Comparison of ENCODE assay signal across 10 cellular contexts in genomic region chr22:46076651-46077339, GRCh38.
DNase-seq lines count a peak whose midpoint lies in the region; ATAC-seq and TF ChIP-seq lines count a peak whose summit lies in the region.
"Had no signal": no experiment of that assay in that cellular context is flagged by ENCODE, and none has a peak within 500 bp of the region (broad histone marks: within the 10 kb centered on the region; RNA-seq: fewer than 3 reads in every experiment).

No MANE protein-coding gene starts in this region.

- TF ChIP-seq CTCF in lung (IDR thresholded peaks at IDR 0.05; ENCODE audit: control extremely low read depth, extremely low read depth), result no peak
- no peak for TF ChIP-seq CTCF in vagina (IDR thresholded peaks at IDR 0.05)

- WGBS in lung, 2 donors, result 36 to 68% methylated on average over 23 of the region's 23 CpGs

- H3K36me3 ChIP-seq in lung (ENCODE audit: control insufficient read depth in 2 of 2, insufficient read depth in 2 of 2, low read length in 2 of 2) (peaks cover 0 to 7% of the 10 kb centered on the region in 2 donors), vagina (no peaks in the 10 kb centered on the region)

- ATAC-seq in activated naive CD4-positive, alpha-beta T cell treated with anti-CD3 and anti-CD28 coated beads, Interleukin-2, amount 50 U/mL, for 72 hours, result no peak
- ATAC-seq in lung (ENCODE audit: insufficient read depth, low FRiP score) (no peak), GM18870 (IDR thresholded peaks at IDR 0.05; ENCODE audit: unreplicated experiment) (no peak), HG03354 (IDR thresholded peaks at IDR 0.05; ENCODE audit: poor library complexity, severe bottlenecking, unreplicated experiment) (no peak)

- TF ChIP-seq POLR2A in vagina (IDR thresholded peaks at IDR 0.05), result peak in 1 of 2 donors; percentile 25

- H3K27me3 ChIP-seq in lung (ENCODE audit: control insufficient read depth, insufficient read depth), result no peaks in the 10 kb centered on the region
- H3K27me3 ChIP-seq in vagina, result no peaks in the 10 kb centered on the region

- H3K4me3 Mint-ChIP-seq in activated naive CD4-positive, alpha-beta T cell treated with anti-CD3 and anti-CD28 coated beads, Interleukin-2, amount 10 ng/mL, durations not matched to agents 7 days and 5 days, result no peak overlapping the region

- H3K27ac Mint-ChIP-seq in activated naive CD4-positive, alpha-beta T cell treated with anti-CD3 and anti-CD28 coated beads, Interleukin-2, amount 10 ng/mL, durations not matched to agents 7 days and 5 days, result no peak overlapping the region
- peak overlapping the region in 1 of 2 donors; percentile 67 for H3K27ac Mint-ChIP-seq in activated naive CD4-positive, alpha-beta T cell treated with anti-CD3 and anti-CD28 coated beads, Interleukin-2, amount 50 U/mL, for 72 hours
- H3K27ac Mint-ChIP-seq: CD4-positive, CD25-positive, alpha-beta regulatory T cell had no signal

- intact Hi-C loops in vagina (cut with DNase I), result loop anchor here (10.0 kb wide), 1 partner anchor 72 kb away; no protein-coding TSS in a partner anchor

- H3K9me3 ChIP-seq in lung (ENCODE audit: control insufficient read depth in 2 of 2, insufficient read depth in 1 of 2, low read length in 1 of 2), result no peaks in the 10 kb centered on the region
- H3K9me3 ChIP-seq in vagina, result no peaks in the 10 kb centered on the region

- CTCF ChIA-PET in activated naive CD4-positive, alpha-beta T cell treated with anti-CD3 and anti-CD28 coated beads, Interleukin-2, amount 10 ng/mL, durations not matched to agents 7 days and 5 days (lab: Charles Lee), result no interaction called here

- no peak overlapping the region for H3K4me3 ChIP-seq in lung
- peak overlapping the region; percentile 82 to 95 for H3K4me3 ChIP-seq in vagina

- H3K27me3 Mint-ChIP-seq in activated naive CD4-positive, alpha-beta T cell treated with anti-CD3 and anti-CD28 coated beads, Interleukin-2, amount 10 ng/mL, durations not matched to agents 7 days and 5 days, result peaks cover 4% of the 10 kb centered on the region
- H3K27me3 Mint-ChIP-seq: CD4-positive, CD25-positive, alpha-beta regulatory T cell had no signal

- H3K27ac ChIP-seq in lung (ENCODE audit: low read depth in 1 of 2, low read length in 1 of 2), result peak overlapping the region; percentile 91 to 95
- peak overlapping the region; percentile 100 for H3K27ac ChIP-seq in vagina

- peaks cover 48% of the 10 kb centered on the region for H3K4me1 Mint-ChIP-seq in activated naive CD4-positive, alpha-beta T cell treated with anti-CD3 and anti-CD28 coated beads, Interleukin-2, amount 10 ng/mL, durations not matched to agents 7 days and 5 days

- peak; percentile 14 for DNase-seq in activated naive CD4-positive, alpha-beta T cell treated with anti-CD3 and anti-CD28 coated beads, Interleukin-2, amount 10 ng/mL, durations not matched to agents 7 days and 5 days
- DNase-seq in activated naive CD4-positive, alpha-beta T cell treated with anti-CD3 and anti-CD28 coated beads, Interleukin-2, amount 50 U/mL, for 72 hours (ENCODE audit: low spot score in 2 of 2), result no peak
- peak; percentile 62 for DNase-seq in dermis blood vessel endothelial cell
- DNase-seq in lung (ENCODE audit: low spot score), result peak; percentile 57
- no peak for DNase-seq in vagina (ENCODE audit: extremely low spot score in 2 of 2)
- DNase-seq in NCI-H526 (lab: John Stamatoyannopoulos, UW), result no peak
- DNase-seq: CD4-positive, CD25-positive, alpha-beta regulatory T cell; NCI-H2029 had no signal

- H3K4me1 ChIP-seq in lung (ENCODE audit: control insufficient read depth in 2 of 2, insufficient read depth in 2 of 2, low read length in 2 of 2) (peaks cover 17 to 29% of the 10 kb centered on the region in 2 donors), vagina (peaks cover 67% of the 10 kb centered on the region)

- H3K36me3 Mint-ChIP-seq in activated naive CD4-positive, alpha-beta T cell treated with anti-CD3 and anti-CD28 coated beads, Interleukin-2, amount 10 ng/mL, durations not matched to agents 7 days and 5 days, result peaks cover 19% of the 10 kb centered on the region
- peaks cover 0 to 4% of the 10 kb centered on the region in 2 donors for H3K36me3 Mint-ChIP-seq in activated naive CD4-positive, alpha-beta T cell treated with anti-CD3 and anti-CD28 coated beads, Interleukin-2, amount 50 U/mL, for 72 hours
- H3K36me3 Mint-ChIP-seq: CD4-positive, CD25-positive, alpha-beta regulatory T cell had no signal

- no peaks in the 10 kb centered on the region for H3K9me3 Mint-ChIP-seq in activated naive CD4-positive, alpha-beta T cell treated with anti-CD3 and anti-CD28 coated beads, Interleukin-2, amount 10 ng/mL, durations not matched to agents 7 days and 5 days
- H3K9me3 Mint-ChIP-seq in activated naive CD4-positive, alpha-beta T cell treated with anti-CD3 and anti-CD28 coated beads, Interleukin-2, amount 50 U/mL, for 72 hours, result no peaks in the 10 kb centered on the region
- H3K9me3 Mint-ChIP-seq: CD4-positive, CD25-positive, alpha-beta regulatory T cell had no signal

Comparison
In these comparisons a context has a peak if more than half of its experiments do, and no peak if none do; other contexts are left out.
1. DNase-seq: peak in activated naive CD4-positive, alpha-beta T cell treated with anti-CD3 and anti-CD28 coated beads, Interleukin-2, amount 10 ng/mL, durations not matched to agents 7 days and 5 days (single experiment), dermis blood vessel endothelial cell (single experiment) and lung (single experiment); none in activated naive CD4-positive, alpha-beta T cell treated with anti-CD3 and anti-CD28 coated beads, Interleukin-2, amount 50 U/mL, for 72 hours (0 of 2), vagina (0 of 2) and NCI-H526 (0 of 2).